In genomic region chr17:79931517-79932309, GRCh38 we compare ENCODE assay signal across 10 cellular contexts.
DNase-seq lines count a peak whose midpoint lies in the region; ATAC-seq and TF ChIP-seq lines count a peak whose summit lies in the region.
"Had no signal": no experiment of that assay in that cellular context is flagged by ENCODE, and none has a peak within 500 bp of the region (broad histone marks: within the 10 kb centered on the region; RNA-seq: fewer than 3 reads in every experiment).

No MANE protein-coding gene starts in this region.

- peaks cover 4% of the 10 kb centered on the region; the same call in 1 of the 2 replicates for H4K20me1 ChIP-seq in DND-41 (ENCODE audit: insufficient read depth, low read length)

- no peak overlapping the region for H2AFZ ChIP-seq in DND-41 (ENCODE audit: low read depth, low read length)

- H3K9ac ChIP-seq in DND-41 (ENCODE audit: low read depth, low read length): no peak overlapping the region
- peak overlapping the region; percentile 4 for H3K9ac ChIP-seq in mucosa of stomach (ENCODE audit: low read length)

- peaks cover 43% of the 10 kb centered on the region for H3K4me1 ChIP-seq in DND-41 (ENCODE audit: insufficient read depth, low read length)
- H3K4me1 ChIP-seq in mucosa of stomach (ENCODE audit: control insufficient read depth, insufficient read depth, low read length): peaks cover 59% of the 10 kb centered on the region

- DNase-seq in DND-41: no peak
- peak; percentile 36 for DNase-seq in HK-2 (ENCODE audit: unreplicated experiment)
- peak; percentile 36 to 63 for DNase-seq in cardiac fibroblast (ENCODE audit: low read depth in 2 of 2)
- no peak for DNase-seq in activated naive CD4-positive, alpha-beta T cell (lab: John Stamatoyannopoulos, UW)
- DNase-seq in NCI-H1694 (lab: John Stamatoyannopoulos, UW): no peak
- DNase-seq: activated CD8-positive, alpha-beta memory T cell treated with anti-CD3 and anti-CD28 coated beads, Interleukin-2, amount 50 U/mL, for 48 hours; DMS 273 treated with DMSO at 0.1 percent for 48 hours had no signal

- ATAC-seq in DND-41 (ENCODE audit: insufficient read depth, low read depth) (no peak), GM19452 (IDR thresholded peaks at IDR 0.05; ENCODE audit: unreplicated experiment) (no peak), GM18502 (IDR thresholded peaks at IDR 0.05; ENCODE audit: poor library complexity, unreplicated experiment) (no peak)

- H3K79me2 ChIP-seq in DND-41 (ENCODE audit: insufficient read depth, low read length): peaks cover 2% of the 10 kb centered on the region

- H3K27me3 ChIP-seq in DND-41 (ENCODE audit: insufficient read depth, low read length, poor library complexity) (no peaks in the 10 kb centered on the region), mucosa of stomach (ENCODE audit: control insufficient read depth, insufficient read depth, low read length) (peaks cover 27% of the 10 kb centered on the region)

- H3K9me3 ChIP-seq in DND-41 (ENCODE audit: insufficient read depth, low read length, severe bottlenecking) (no peaks in the 10 kb centered on the region), mucosa of stomach (ENCODE audit: control insufficient read depth, low read length) (no peaks in the 10 kb centered on the region)

- H3K36me3 ChIP-seq in DND-41 (ENCODE audit: insufficient read depth, low read length): no peaks in the 10 kb centered on the region
- no peaks in the 10 kb centered on the region for H3K36me3 ChIP-seq in mucosa of stomach (ENCODE audit: control insufficient read depth, insufficient read depth, low read length)

- H3K27ac ChIP-seq in DND-41 (ENCODE audit: low read length): 0 out of 2 replicates have a peak overlapping the region, but pooled peaks have one; percentile 19

- TF ChIP-seq CTCF in DND-41 (IDR thresholded peaks at IDR 0.05; ENCODE audit: borderline replicate concordance, extremely low read depth, low read length, poor library complexity, severe bottlenecking): no peak
- no peak for TF ChIP-seq CTCF in cardiac fibroblast (IDR thresholded peaks at IDR 0.05; ENCODE audit: low read depth, low read length)

- H3K4me2 ChIP-seq in DND-41 (ENCODE audit: insufficient read depth, low read length): no peak overlapping the region

- H3K4me3 ChIP-seq in DND-41 (ENCODE audit: low read depth in 1 of 2, low read length in 2 of 2): no peak overlapping the region
- no peak overlapping the region for H3K4me3 ChIP-seq in cardiac fibroblast (replicated peaks in 1 of 2; ENCODE audit: low read depth in 2 of 2, low read length in 2 of 2)
- no peak overlapping the region for H3K4me3 ChIP-seq in mucosa of stomach (ENCODE audit: low read length)

Comparison
In these comparisons a context has a peak if more than half of its experiments do, and no peak if none do; other contexts are left out.
1. DNase-seq: peak in HK-2 (single experiment) and cardiac fibroblast (2 of 2); none in DND-41 (single experiment), activated naive CD4-positive, alpha-beta T cell (0 of 4) and NCI-H1694 (single experiment).